In genomic region chr11:124759268-124760204, GRCh38 we compare ENCODE assay signal across 10 cellular contexts. TPM values are rescaled to one million over a fixed set of nuclear protein-coding genes. Genes with fewer than 3 reads are reported as not detected.
DNase-seq lines count a peak whose midpoint lies in the region; ATAC-seq, FAIRE-seq and TF ChIP-seq lines count a peak whose summit lies in the region.
"Had no signal": no experiment of that assay in that cellular context is flagged by ENCODE, and none has a peak within 500 bp of the region (broad histone marks: within the 10 kb centered on the region; RNA-seq: fewer than 3 reads in every experiment).

No MANE protein-coding gene starts in this region.

- H3K4me3 Mint-ChIP-seq in immature natural killer cell, result peak overlapping the region in 4 of 5 donors; percentile 7 to 54 (median 32)

- peaks cover 0 to 2% (median 0%) of the 10 kb centered on the region in 6 donors for H3K9me3 Mint-ChIP-seq in immature natural killer cell

- H3K9me3 ChIP-seq in GM23248 (ENCODE audit: low read depth) (no peaks in the 10 kb centered on the region), ascending aorta (no peaks in the 10 kb centered on the region), stomach smooth muscle (ENCODE audit: control insufficient read depth in 2 of 2, low read length in 2 of 2) (no peaks in the 10 kb centered on the region)

- H3K4me3 ChIP-seq in GM23248 (peak overlapping the region; percentile 50), ascending aorta (peak overlapping the region; percentile 62 to 67), stomach smooth muscle (ENCODE audit: low read length in 2 of 2) (peak overlapping the region in 1 of 2 donors; percentile 77)

- H3K27me3 ChIP-seq in GM23248 (replicated peaks; ENCODE audit: insufficient read depth), result peaks cover 60% of the 10 kb centered on the region
- H3K27me3 ChIP-seq in ascending aorta, result no peaks in the 10 kb centered on the region
- peaks cover 57 to 67% of the 10 kb centered on the region in 2 donors for H3K27me3 ChIP-seq in stomach smooth muscle (ENCODE audit: control insufficient read depth in 1 of 2, insufficient read depth in 2 of 2, low read length in 2 of 2)

- intact Hi-C loops in ascending aorta (cut with DNase I), result loop anchor here (1.0 kb wide), 1 partner anchor 20 kb away; the partner anchor contains the start of gene NRGN

- no peak for DNase-seq in GM23248
- no peak for DNase-seq in ascending aorta (ENCODE audit: low spot score in 2 of 2)
- DNase-seq in immature natural killer cell, result no peak
- no peak for DNase-seq in urothelium cell line (ENCODE audit: low spot score)
- no peak for DNase-seq in kidney glomerular epithelial cell (lab: John Stamatoyannopoulos, UW)
- DNase-seq in HuH-7.5 (ENCODE audit: low spot score), result no peak
- DNase-seq: stimulated activated CD4-positive, alpha-beta T cell treated with anti-CD3 and anti-CD28 coated beads, Interleukin-12 subunit alpha, Interleukin-12 subunit beta, amount 100 ng/mL, for 4 hours had no signal

- H3K9ac ChIP-seq in GM23248 (no peak overlapping the region), stomach smooth muscle (ENCODE audit: low read length in 2 of 2) (peak overlapping the region in 1 of 2 donors; percentile 45)

- no peaks in the 10 kb centered on the region for H4K20me1 ChIP-seq in GM23248 (ENCODE audit: insufficient read depth)

- in situ Hi-C loops in GM23248 (cut with MboI), result loop anchor here (10.0 kb wide), 1 partner anchor 85 kb away; the partner anchor contains the start of genes SIAE and SPA17

- H3K27me3 Mint-ChIP-seq in immature natural killer cell (ENCODE audit: low read depth in 3 of 3), result peaks cover 12 to 35% (median 31%) of the 10 kb centered on the region in 3 donors

- ATAC-seq in HG03025 (IDR thresholded peaks at IDR 0.05; ENCODE audit: low FRiP score, unreplicated experiment), result no peak

- peak overlapping the region; percentile 62 for H2AFZ ChIP-seq in GM23248

- no peak for TF ChIP-seq CTCF in ascending aorta (IDR thresholded peaks at IDR 0.05)

- H3K9me2 ChIP-seq in GM23248 (ENCODE audit: insufficient read depth), result no peaks in the 10 kb centered on the region

- peaks cover 0 to 6% (median 4%) of the 10 kb centered on the region in 3 donors for H3K36me3 Mint-ChIP-seq in immature natural killer cell

- no peaks in the 10 kb centered on the region for H3K79me2 ChIP-seq in GM23248 (ENCODE audit: insufficient read depth)

- H3K4me1 Mint-ChIP-seq in immature natural killer cell, result peaks cover 28 to 29% of the 10 kb centered on the region in 2 donors

- no peaks in the 10 kb centered on the region for H3F3A ChIP-seq in GM23248 (ENCODE audit: insufficient read depth)

- no peak overlapping the region for H3K27ac ChIP-seq in GM23248
- H3K27ac ChIP-seq in ascending aorta, result peak overlapping the region; percentile 85 to 89
- peak overlapping the region; percentile 55 for H3K27ac ChIP-seq in stomach smooth muscle (ENCODE audit: low read length)

- H3K36me3 ChIP-seq in GM23248 (ENCODE audit: low read depth), result no peaks in the 10 kb centered on the region
- H3K36me3 ChIP-seq in ascending aorta, result peaks cover 0 to 3% of the 10 kb centered on the region in 2 donors
- no peaks in the 10 kb centered on the region for H3K36me3 ChIP-seq in stomach smooth muscle (ENCODE audit: control insufficient read depth in 2 of 2, insufficient read depth in 2 of 2, low read length in 2 of 2)

- H3K4me1 ChIP-seq in GM23248 (ENCODE audit: insufficient read depth) (peaks cover 7% of the 10 kb centered on the region; the same call in 1 of the 2 replicates), ascending aorta (peaks cover 3 to 21% of the 10 kb centered on the region in 2 donors), stomach smooth muscle (ENCODE audit: control insufficient read depth, insufficient read depth, low read length) (peaks cover 43% of the 10 kb centered on the region)

- no peak for FAIRE-seq in urothelium cell line (lab: Jason Lieb, UNC)
- FAIRE-seq: RCC 7860 had no signal

- WGBS in GM23248 (ENCODE audit: low coverage in 1 of 2, low lambda C conversion rate in 2 of 2, missing lambda C conversion rate in 2 of 2), 2 experiments, result 39 to 43% methylated on average over 38 to 52 of the region's 52 CpGs

- H3K27ac Mint-ChIP-seq in immature natural killer cell, result no peak overlapping the region

- H3K4me2 ChIP-seq in GM23248 (ENCODE audit: unreplicated experiment), result peak overlapping the region; percentile 65

RNA-seq across cellular contexts. Expression of gene ESAM, which starts 2.6 kb away (rescaled TPM):
- total RNA-seq in GM23248 (2014; rRNA removed; shearing (Covaris generic)), result not detected in 2 replicates
- polyA plus RNA-seq in GM23248 (2016; fragmentation: Nextera tagmentation; extraction: Ambion mirVana) (not detected in 2 replicates), immature natural killer cell (1 to 10 TPM in 1 of 3 donors, under 1 TPM in 1, not detected in 1; 0.30 to 4.3 TPM)
- total RNA-seq in ascending aorta, result 257 TPM

RNA-seq across cellular contexts. Expression of gene VSIG2, which starts 7.5 kb away (rescaled TPM):
- not detected in 2 replicates for total RNA-seq in GM23248 (2014; rRNA removed; shearing (Covaris generic))
- not detected in 2 replicates for polyA plus RNA-seq in GM23248 (2016; fragmentation: Nextera tagmentation; extraction: Ambion mirVana)
- total RNA-seq in ascending aorta, result not detected
- polyA plus RNA-seq in immature natural killer cell, result not detected

RNA-seq across cellular contexts. Expression of gene NRGN, which starts 19.8 kb away (rescaled TPM):
- 0.32 TPM in 1 of 2 replicates, not detected in the other for total RNA-seq in GM23248 (2014; rRNA removed; shearing (Covaris generic))
- polyA plus RNA-seq in GM23248 (2016; fragmentation: Nextera tagmentation; extraction: Ambion mirVana), result 0.23 and 0.29 TPM in 2 replicates
- 5.3 TPM for total RNA-seq in ascending aorta
- 10 to 100 TPM in 1 of 3 donors, 1 to 10 TPM in 1, under 1 TPM in 1; 0.82 to 11.6 (median 3.0) TPM for polyA plus RNA-seq in immature natural killer cell

RNA-seq across cellular contexts. Expression of gene MSANTD2, which starts 40.7 kb away (rescaled TPM):
- 8.4 and 11.5 TPM in 2 replicates for total RNA-seq in GM23248 (2014; rRNA removed; shearing (Covaris generic))
- polyA plus RNA-seq in GM23248 (2016; fragmentation: Nextera tagmentation; extraction: Ambion mirVana) (4.5 and 6.0 TPM in 2 replicates), immature natural killer cell (1 to 10 TPM; 2.8 to 7.2 (median 5.7) TPM)
- 21.4 TPM for total RNA-seq in ascending aorta

Comparison
In these comparisons a context has a peak if more than half of its experiments do, and no peak if none do; other contexts are left out.
1. RNA of gene ESAM, which starts 2.6 kb away (total RNA-seq): 257 TPM in ascending aorta (single experiment); not detected in GM23248; every median in the first group is over 100 times any median in the second.